Comparison of ENCODE assay signal across 14 cellular contexts in genomic region chr20:10490706-10491105, GRCh38. TPM values are rescaled to one million over a fixed set of nuclear protein-coding genes. Genes with fewer than 3 reads are reported as not detected.
A peak's percentile ranks its signal among the peaks of the same experiment; 100 is the strongest.
DNase-seq lines count a peak whose midpoint lies in the region; ATAC-seq and TF ChIP-seq lines count a peak whose summit lies in the region.
"Had no signal": no experiment of that assay in that cellular context is flagged by ENCODE, and none has a peak within 500 bp of the region (broad histone marks: within the 10 kb centered on the region; RNA-seq: fewer than 3 reads in every experiment).

No MANE protein-coding gene starts in this region.

- no peaks in the 10 kb centered on the region for H3K9me3 Mint-ChIP-seq in nephron progenitor cell
- H3K9me3 Mint-ChIP-seq: activated T-helper 2 cell treated with anti-CD3 and anti-CD28 coated beads, Interferon-gamma antibody, Interleukin-2, Interleukin-4, amounts not matched to agents 10 μg/mL and 5 μg/mL and 100 μg/mL, durations not matched to agents 14 hours and 24 hours and 36 hours; CD4-positive, alpha-beta memory T cell had no signal

- no peaks in the 10 kb centered on the region for H3K36me3 Mint-ChIP-seq in nephron progenitor cell (ENCODE audit: low read depth)
- H3K36me3 Mint-ChIP-seq: CD4-positive, alpha-beta memory T cell had no signal

- H3K27me3 Mint-ChIP-seq in nephron progenitor cell (ENCODE audit: low read depth, poor library complexity): no peaks in the 10 kb centered on the region
- H3K27me3 Mint-ChIP-seq: CD4-positive, alpha-beta memory T cell had no signal

- no peak overlapping the region for H2AFZ ChIP-seq in DND-41 (ENCODE audit: low read depth, low read length)

- intact Hi-C loops in posterior vena cava (cut with DNase I): no loop called here

- H3K27me3 ChIP-seq in DND-41 (ENCODE audit: insufficient read depth, low read length, poor library complexity): no peaks in the 10 kb centered on the region

- peaks cover 34% of the 10 kb centered on the region for H3K4me1 ChIP-seq in DND-41 (ENCODE audit: insufficient read depth, low read length)

- H3K27ac Mint-ChIP-seq in nephron progenitor cell: peak overlapping the region; percentile 34
- H3K27ac Mint-ChIP-seq: activated T-helper 2 cell treated with anti-CD3 and anti-CD28 coated beads, Interferon-gamma antibody, Interleukin-2, Interleukin-4, amounts not matched to agents 10 μg/mL and 5 μg/mL and 100 μg/mL, durations not matched to agents 14 hours and 24 hours and 36 hours; CD4-positive, alpha-beta memory T cell had no signal

- H3K4me2 ChIP-seq in DND-41 (ENCODE audit: insufficient read depth, low read length): no peak overlapping the region

- DNase-seq in DND-41: peak; percentile 26
- peak; percentile 15 for DNase-seq in fibroblast of gingiva (ENCODE audit: low read depth)
- no peak for DNase-seq in nephron progenitor cell
- no peak for DNase-seq in SHP77 treated with DMSO at 0.1 percent for 48 hours (lab: John Stamatoyannopoulos, UW)
- DNase-seq in posterior vena cava (ENCODE audit: low spot score): no peak
- DNase-seq: CD4-positive, alpha-beta memory T cell; MM.1S; NCI-H510A; right cardiac atrium; RPMI8226 had no signal

- H4K20me1 ChIP-seq in DND-41 (ENCODE audit: insufficient read depth, low read length): peaks cover 4% of the 10 kb centered on the region; the same call in 1 of the 2 replicates

- peaks cover 68% of the 10 kb centered on the region for H3K79me2 ChIP-seq in DND-41 (ENCODE audit: insufficient read depth, low read length)

- no peak for TF ChIP-seq CTCF in DND-41 (IDR thresholded peaks at IDR 0.05; ENCODE audit: borderline replicate concordance, extremely low read depth, low read length, poor library complexity, severe bottlenecking)
- no peak for TF ChIP-seq CTCF in nephron progenitor cell (IDR thresholded peaks at IDR 0.05)

- H3K9ac ChIP-seq in DND-41 (ENCODE audit: low read depth, low read length): no peak overlapping the region

- H3K9me3 ChIP-seq in DND-41 (ENCODE audit: insufficient read depth, low read length, severe bottlenecking) (no peaks in the 10 kb centered on the region), KOPT-K1 (ENCODE audit: insufficient read depth, low read length, poor library complexity, severe bottlenecking) (no peaks in the 10 kb centered on the region)

- H3K4me3 ChIP-seq in DND-41 (ENCODE audit: low read depth in 1 of 2, low read length in 2 of 2): no peak overlapping the region

- peak; percentile 73 for ATAC-seq in DND-41 (ENCODE audit: insufficient read depth, low read depth)
- no peak for ATAC-seq in GM18498 (IDR thresholded peaks at IDR 0.05; ENCODE audit: unreplicated experiment)
- no peak for ATAC-seq in GM19324 (IDR thresholded peaks at IDR 0.05; ENCODE audit: low FRiP score, unreplicated experiment)
- ATAC-seq: right cardiac atrium had no signal

- H3K27ac ChIP-seq in DND-41 (ENCODE audit: low read length) (0 out of 2 replicates have a peak overlapping the region, but pooled peaks have one; percentile 29), KOPT-K1 (ENCODE audit: low read depth, low read length, poor library complexity, severe bottlenecking) (peak overlapping the region; percentile 17)

- no peak overlapping the region for H3K4me3 Mint-ChIP-seq in nephron progenitor cell
- H3K4me3 Mint-ChIP-seq: CD4-positive, alpha-beta memory T cell had no signal

- H3K36me3 ChIP-seq in DND-41 (ENCODE audit: insufficient read depth, low read length) (no peaks in the 10 kb centered on the region), KOPT-K1 (ENCODE audit: insufficient read depth, low read length) (no peaks in the 10 kb centered on the region)

- peaks cover 22% of the 10 kb centered on the region for H3K4me1 Mint-ChIP-seq in nephron progenitor cell

RNA-seq across cellular contexts. Expression of gene SLX4IP, which starts 55.6 kb away (rescaled TPM):
- 1 to 10 TPM; 1.8 to 3.3 TPM for total RNA-seq in posterior vena cava

RNA-seq across cellular contexts. Expression of gene MKKS, which starts 56.7 kb away (rescaled TPM):
- 10 to 100 TPM; 16.1 to 16.9 TPM for total RNA-seq in posterior vena cava

Comparison
In these comparisons a context has a peak if more than half of its experiments do, and no peak if none do; other contexts are left out.
1. DNase-seq: peak in DND-41 (single experiment) and fibroblast of gingiva (single experiment); none in nephron progenitor cell (single experiment), SHP77 treated with DMSO at 0.1 percent for 48 hours (single experiment) and posterior vena cava (single experiment).